In genomic region chrX:21943460-21944135, GRCh38 we compare ENCODE assay signal across 9 cellular contexts. TPM values are rescaled to one million over a fixed set of nuclear protein-coding genes. Genes with fewer than 3 reads are reported as not detected.
DNase-seq lines count a peak whose midpoint lies in the region; ATAC-seq, FAIRE-seq and TF ChIP-seq lines count a peak whose summit lies in the region.
"Had no signal": no experiment of that assay in that cellular context is flagged by ENCODE, and none has a peak within 500 bp of the region (broad histone marks: within the 10 kb centered on the region; RNA-seq: fewer than 3 reads in every experiment).

No MANE protein-coding gene starts in this region.

- DNase-seq in CD4-positive, alpha-beta T cell, result no peak
- DNase-seq in IMR-90, result peak; percentile 92
- no peak for DNase-seq in K562 (ENCODE audit: extremely low read depth in 1 of 4, low spot score in 3 of 4)
- peak; percentile 43 for DNase-seq in myocyte (ENCODE audit: low read depth)
- DNase-seq in mucosa of descending colon, result no peak
- DNase-seq in retina, result no peak
- no peak for DNase-seq in pancreas
- DNase-seq in activated gamma-delta T cell (lab: John Stamatoyannopoulos, UW), result no peak
- DNase-seq: upper lobe of left lung had no signal

- H3K56ac ChIP-seq in IMR-90 (ENCODE audit: extremely low read depth, insufficient read depth, low read length), result peak overlapping the region; percentile 61; the same call in 1 of the 2 replicates

- H4K8ac ChIP-seq in IMR-90 (ENCODE audit: low read depth in 2 of 2, low read length in 2 of 2), result peak overlapping the region; percentile 57 to 80; a peak in 3 of 4 replicates

- H4K20me1 ChIP-seq in IMR-90 (ENCODE audit: insufficient read depth, low read length), result peaks cover 48% of the 10 kb centered on the region
- H4K20me1 ChIP-seq in K562 (replicated peaks; ENCODE audit: control insufficient read depth, insufficient read depth, low read length), result peaks cover 13% of the 10 kb centered on the region

- H4K5ac ChIP-seq in IMR-90 (ENCODE audit: low read depth, low read length), result peak overlapping the region; percentile 55; the same call in 1 of the 2 replicates

- TF ChIP-seq POLR2A in IMR-90 (IDR thresholded peaks at IDR 0.05; ENCODE audit: low read depth, low read length), result no peak
- no peak for TF ChIP-seq POLR2A in K562 (conservative IDR thresholded peaks at IDR 0.05)

- H2AK5ac ChIP-seq in IMR-90 (ENCODE audit: low read depth, low read length), result peak overlapping the region; percentile 63

- H3K4me1 Mint-ChIP-seq in CD4-positive, alpha-beta T cell (ENCODE audit: low read depth), result peaks cover 45% of the 10 kb centered on the region

- peak overlapping the region; percentile 86 for H2BK5ac ChIP-seq in IMR-90 (ENCODE audit: low read depth, low read length, poor library complexity, severe bottlenecking)

- POLR2A ChIA-PET in CD4-positive, alpha-beta T cell (lab: Charles Lee), result no interaction called here
- POLR2A ChIA-PET in IMR-90 (lab: Charles Lee; ENCODE audit: unreplicated experiment), result no interaction called here
- POLR2A ChIA-PET in K562 (lab: Yijun Ruan, JAX), result no interaction called here

- H3K36me3 ChIP-seq in IMR-90 (ENCODE audit: control insufficient read depth, insufficient read depth, low read length) (peaks cover 2% of the 10 kb centered on the region; the same call in 1 of the 2 replicates), K562 (ENCODE audit: control insufficient read depth, insufficient read depth, low read length) (peaks cover 20% of the 10 kb centered on the region; the same call in 2 of the 3 replicates), mucosa of descending colon (ENCODE audit: low read depth) (no peaks in the 10 kb centered on the region), pancreas (no peaks in the 10 kb centered on the region)
- H3K36me3 ChIP-seq: upper lobe of left lung had no signal

- H3K79me1 ChIP-seq in IMR-90 (ENCODE audit: low read depth in 1 of 2, low read length in 2 of 2), result peaks cover 0 to 7% of the 10 kb centered on the region in 2 experiments; a peak in 2 of 4 replicates

- H3K27ac Mint-ChIP-seq in CD4-positive, alpha-beta T cell, result no peak overlapping the region

- peak overlapping the region; percentile 51; the same call in 1 of the 2 replicates for H2BK20ac ChIP-seq in IMR-90 (ENCODE audit: low read depth, low read length)

- WGBS in IMR-90 (ENCODE audit: extremely low coverage in 2 of 2, insufficient read length in 1 of 2), 2 experiments, result 27% methylated on average over 3 of the region's 11 CpGs; no CpG with 5 or more reads in 1 of the 2 experiments
- 48% methylated on average over 11 of the region's 11 CpGs for WGBS in K562 (ENCODE audit: insufficient coverage, low coverage, missing lambda C conversion rate)
- WGBS in pancreas, 2 donors, result 59 to 71% methylated on average over 11 of the region's 11 CpGs

- no peaks in the 10 kb centered on the region for H3K9me3 Mint-ChIP-seq in CD4-positive, alpha-beta T cell

- in situ Hi-C loops in IMR-90 (cut with MboI; ENCODE audit: low sequenced_read_pairs), result no loop called here
- in situ Hi-C loops in K562 (cut with MboI), result no loop called here

- H3K4me3 ChIP-seq in IMR-90 (ENCODE audit: insufficient read depth, low read depth, low read length) (peak overlapping the region; percentile 51; the same call in 1 of the 2 replicates), K562 (no peak overlapping the region), mucosa of descending colon (no peak overlapping the region), pancreas (no peak overlapping the region)
- H3K4me3 ChIP-seq: upper lobe of left lung had no signal

- CTCF ChIA-PET in CD4-positive, alpha-beta T cell (lab: Charles Lee), result no interaction called here
- CTCF ChIA-PET in IMR-90 (lab: Yijun Ruan, JAX), result interaction anchor here (1.4 kb wide), 1 partner anchor 83 kb away, joined by 3 read pairs; no protein-coding TSS in a partner anchor
- CTCF ChIA-PET in K562 (lab: Yijun Ruan, JAX; ENCODE audit: low intra/inter-chr PET ratio), result no interaction called here

- peak overlapping the region; percentile 79 for H3K23ac ChIP-seq in IMR-90 (ENCODE audit: low read depth, low read length)

- peak overlapping the region; percentile 82 for H3K14ac ChIP-seq in IMR-90 (replicated peaks; ENCODE audit: low read depth, low read length)

- H3K4me2 ChIP-seq in IMR-90 (ENCODE audit: low read depth, low read length) (peak overlapping the region; percentile 74), K562 (ENCODE audit: insufficient read depth, low read length) (peak overlapping the region; percentile 32; the same call in 1 of the 2 replicates)

- H2BK15ac ChIP-seq in IMR-90 (ENCODE audit: low read depth, low read length), result peak overlapping the region; percentile 51; the same call in 1 of the 3 replicates

- no peak for ATAC-seq in CD4-positive, alpha-beta T cell (ENCODE audit: poor library complexity)
- ATAC-seq in IMR-90 (ENCODE audit: low read depth) (peak; percentile 3; the same call in 1 of the 2 replicates), K562 (no peak), mucosa of descending colon (no peak), pancreas (no peak)

- H3K9me3 ChIP-seq in CD4-positive, alpha-beta T cell (ENCODE audit: control insufficient read depth, low read length), result no peaks in the 10 kb centered on the region
- H3K9me3 ChIP-seq in IMR-90 (ENCODE audit: control insufficient read depth, insufficient read depth, low read length), result no peaks in the 10 kb centered on the region
- H3K9me3 ChIP-seq in K562 (replicated peaks; ENCODE audit: control insufficient read depth, insufficient read depth, low read depth, low read length), result no peaks in the 10 kb centered on the region
- no peaks in the 10 kb centered on the region for H3K9me3 ChIP-seq in mucosa of descending colon
- no peaks in the 10 kb centered on the region for H3K9me3 ChIP-seq in pancreas
- H3K9me3 ChIP-seq: upper lobe of left lung had no signal

- BruUV-seq in IMR-90 (replicated peaks; lab: Mats Ljungman, UMichigan) (no TSS peak), K562 (replicated peaks; lab: Mats Ljungman, UMichigan) (no TSS peak)

- H3K9me1 ChIP-seq in IMR-90 (ENCODE audit: insufficient read depth, low read length) (peaks cover 10% of the 10 kb centered on the region; the same call in 1 of the 2 replicates), K562 (ENCODE audit: control insufficient read depth, insufficient read depth, low read length) (no peaks in the 10 kb centered on the region)

- no peaks in the 10 kb centered on the region for H3K27me3 Mint-ChIP-seq in CD4-positive, alpha-beta T cell

- H4K91ac ChIP-seq in IMR-90 (ENCODE audit: insufficient read depth, low read depth, low read length), result peak overlapping the region; percentile 70; the same call in 1 of the 2 replicates

- no peak overlapping the region for H2AK9ac ChIP-seq in IMR-90 (replicated peaks; ENCODE audit: low read depth, low read length, poor library complexity)

- dilution Hi-C loops in IMR-90 (cut with HindIII; ENCODE audit: low sequenced_read_pairs, unreplicated experiment), result no loop called here

- peak overlapping the region; percentile 69; the same call in 1 of the 2 replicates for H3K4ac ChIP-seq in IMR-90 (ENCODE audit: low read depth, low read length)

- no peak for FAIRE-seq in K562 (lab: Jason Lieb, UNC)
- FAIRE-seq in pancreas (lab: Jason Lieb, UNC), result no peak

- no peak overlapping the region for H3K27ac ChIP-seq in CD4-positive, alpha-beta T cell (ENCODE audit: low read depth, low read length)
- H3K27ac ChIP-seq in IMR-90 (ENCODE audit: insufficient read depth, low read length) (peak overlapping the region; percentile 86), K562 (ENCODE audit: extremely low read depth, low read depth, low read length) (peak overlapping the region; percentile 3; the same call in 1 of the 3 replicates), pancreas (no peak overlapping the region)

- TF ChIP-seq RAD21 in IMR-90 (IDR thresholded peaks at IDR 0.05; ENCODE audit: low read length), result no peak
- no peak for TF ChIP-seq RAD21 in K562 (CRISPR knock-in tag; conservative IDR thresholded peaks at IDR 0.05 in 1 of 2, IDR thresholded peaks at IDR 0.05 in 1 of 2)

- H3K27me3 ChIP-seq in CD4-positive, alpha-beta T cell (ENCODE audit: control insufficient read depth, insufficient read depth, low read length), result no peaks in the 10 kb centered on the region
- H3K27me3 ChIP-seq in IMR-90 (ENCODE audit: control insufficient read depth, insufficient read depth, low read length) (no peaks in the 10 kb centered on the region), K562 (ENCODE audit: control insufficient read depth in 2 of 2, insufficient read depth in 2 of 2, low read length in 2 of 2) (no peaks in the 10 kb centered on the region), pancreas (no peaks in the 10 kb centered on the region)

- H3K18ac ChIP-seq in IMR-90 (ENCODE audit: low read depth, low read length), result peak overlapping the region; percentile 79; the same call in 1 of the 2 replicates

- H3K4me1 ChIP-seq in IMR-90 (ENCODE audit: control insufficient read depth, insufficient read depth, low read length), result peaks cover 9% of the 10 kb centered on the region
- H3K4me1 ChIP-seq in K562 (replicated peaks in 1 of 2; ENCODE audit: control insufficient read depth in 2 of 2, insufficient read depth in 2 of 2, low read length in 2 of 2), result peaks cover 8 to 33% of the 10 kb centered on the region in 2 experiments
- no peaks in the 10 kb centered on the region for H3K4me1 ChIP-seq in mucosa of descending colon (ENCODE audit: low read depth)
- H3K4me1 ChIP-seq in pancreas, result no peaks in the 10 kb centered on the region
- H3K4me1 ChIP-seq: upper lobe of left lung had no signal

- peak overlapping the region; percentile 61 for H2BK120ac ChIP-seq in IMR-90 (ENCODE audit: low read depth, low read length)

- H3K4me3 Mint-ChIP-seq in CD4-positive, alpha-beta T cell, result peak overlapping the region; percentile 70

- H2AFZ ChIP-seq in IMR-90 (replicated peaks; ENCODE audit: low read length, poor library complexity) (no peak overlapping the region), K562 (ENCODE audit: low read depth, low read length) (no peak overlapping the region)

- H3K36me3 Mint-ChIP-seq in CD4-positive, alpha-beta T cell (ENCODE audit: low read depth), result peaks cover 7% of the 10 kb centered on the region

- H3K9ac ChIP-seq in IMR-90 (ENCODE audit: low read depth, low read length) (peak overlapping the region; percentile 96; the same call in 1 of the 2 replicates), K562 (ENCODE audit: insufficient read depth in 1 of 2, low read depth in 2 of 2, low read length in 2 of 2) (no peak overlapping the region; a peak in 1 of 4 replicates)

- no peak for TF ChIP-seq EP300 in K562 (IDR thresholded peaks at IDR 0.05; ENCODE audit: low read length)

- no peak for TF ChIP-seq CTCF in CD4-positive, alpha-beta T cell (IDR thresholded peaks at IDR 0.05)
- TF ChIP-seq CTCF in IMR-90 (conservative IDR thresholded peaks at IDR 0.05; ENCODE audit: low read depth, low read length), result no peak
- no peak for TF ChIP-seq CTCF in K562 (IDR thresholded peaks at IDR 0.05 in 2 of 3, conservative IDR thresholded peaks at IDR 0.05 in 1 of 3; ENCODE audit: insufficient read depth in 2 of 3, low read depth in 1 of 3, low read length in 3 of 3)
- TF ChIP-seq CTCF in mucosa of descending colon (IDR thresholded peaks at IDR 0.05), result no peak
- TF ChIP-seq CTCF in pancreas (IDR thresholded peaks at IDR 0.05), result no peak

- H3K79me2 ChIP-seq in K562 (ENCODE audit: control insufficient read depth, insufficient read depth, low read length), result peaks cover 75% of the 10 kb centered on the region

- intact Hi-C loops in CD4-positive, alpha-beta T cell (cut with DNase I, micrococcal nuclease), result loop anchor here in 1 of 2 experiments (2.0 kb wide), 1 partner anchor 31 kb away; no protein-coding TSS in a partner anchor
- intact Hi-C loops in IMR-90 (cut with micrococcal nuclease) (loop anchor here (2.0 kb wide), 2 partner anchors 29 to 105 kb away; partner anchors contain the start of gene MBTPS2), K562 (cut with micrococcal nuclease) (loop anchor here (5.0 kb wide), 1 partner anchor 106 kb away; the partner anchor contains the start of gene MBTPS2), mucosa of descending colon (cut with DNase I, micrococcal nuclease) (no loop called here), pancreas (cut with DNase I) (no loop called here)

RNA-seq across cellular contexts. Expression of gene SMS, which starts 3.1 kb away (rescaled TPM):
- total RNA-seq in CD4-positive, alpha-beta T cell, result 10 to 100 TPM; 17.8 to 19.6 TPM
- total RNA-seq in IMR-90 (2012; rRNA removed), result 230 and 439 TPM in 2 replicates
- polyA plus RNA-seq in IMR-90 (2012; rRNA removed), result 166 and 176 TPM in 2 replicates
- polyA plus RNA-seq in IMR-90 (2012; cell fraction: cytosol; rRNA removed), result 56.3 and 74.3 TPM in 2 replicates
- 27.7 and 59.3 TPM in 2 replicates for polyA plus RNA-seq in IMR-90 (2012; cell fraction: nucleus; rRNA removed; ENCODE audit: low replicate concordance)
- total RNA-seq in K562 (2011; cell fraction: chromatin; rRNA removed; ENCODE audit: low replicate concordance), result 13.0 and 19.7 TPM in 2 replicates
- 12.6 and 13.3 TPM in 2 replicates for total RNA-seq in K562 (2011; cell fraction: nucleolus; rRNA removed)
- total RNA-seq in K562 (2011; cell fraction: nucleoplasm; rRNA removed), result 16.6 and 20.2 TPM in 2 replicates
- total RNA-seq in K562 (2014; rRNA removed), result 158 and 164 TPM in 2 replicates
- 193 and 211 TPM in 2 replicates for total RNA-seq in K562 (2014; rRNA removed; fragmentation: Illumina TruSeq; extraction: Trizol)
- 179 and 192 TPM in 2 replicates for total RNA-seq in K562 (2015; rRNA removed; fragmentation: Illumina TruSeq; extraction: Trizol)
- total RNA-seq in K562 (2021), result 150 and 152 TPM in 2 replicates
- polyA plus RNA-seq in K562 (2011; rRNA removed), result 75.5 and 111 TPM in 2 replicates
- polyA plus RNA-seq in K562 (2011; cell fraction: cytosol; rRNA removed), result 63.9 and 64.3 TPM in 2 replicates
- 27.6 and 33.3 TPM in 2 replicates for polyA plus RNA-seq in K562 (2011; cell fraction: nucleus; rRNA removed)
- polyA plus RNA-seq in K562 (2012), result 98.5 and 157 TPM in 2 replicates
- 181 and 193 TPM in 2 replicates for polyA plus RNA-seq in K562 (2014; fragmentation: Illumina TruSeq; extraction: Trizol)
- 10 to 100 TPM; 71.1 to 98.5 TPM for polyA plus RNA-seq in K562 (2014; fragmentation: Nextera tagmentation; extraction: Ambion mirVana)
- polyA plus RNA-seq in K562 (2014; rRNA removed), result 133 TPM in 2 replicates
- polyA minus RNA-seq in K562 (2011; rRNA and poly(A)+ RNA removed), result 95.3 and 96.0 TPM in 2 replicates
- polyA minus RNA-seq in K562 (2011; cell fraction: cytosol; rRNA and poly(A)+ RNA removed), result 81.9 and 89.6 TPM in 2 replicates
- polyA minus RNA-seq in K562 (2011; cell fraction: nucleus; rRNA and poly(A)+ RNA removed), result 11.8 and 20.5 TPM in 2 replicates
- total RNA-seq in myocyte, result 60.0 and 65.3 TPM in 2 replicates
- 39.1 TPM for polyA plus RNA-seq in myocyte (2012)
- 10 to 100 TPM; 42.4 to 71.1 (median 56.1) TPM for total RNA-seq in mucosa of descending colon
- total RNA-seq in pancreas, result 10 to 100 TPM; 12.1 to 36.8 (median 17.2) TPM
- 10 to 100 TPM; 19.6 to 29.9 TPM for polyA plus RNA-seq in pancreas

Comparison
In these comparisons a context has a peak if more than half of its experiments do, and no peak if none do; other contexts are left out.
1. DNase-seq: peak in IMR-90 (single experiment) and myocyte (single experiment); none in CD4-positive, alpha-beta T cell (0 of 10), K562 (0 of 4), mucosa of descending colon (0 of 3), retina (single experiment), pancreas (0 of 6) and activated gamma-delta T cell (single experiment).
2. H3K27ac ChIP-seq: peak in IMR-90 (single experiment) and K562 (single experiment); none in CD4-positive, alpha-beta T cell (single experiment) and pancreas (0 of 4).
3. intact Hi-C loops: an anchor here in IMR-90 (2.0 kb wide) and K562 (5.0 kb wide); none called in mucosa of descending colon and pancreas.